In the genomic region with DNA sequence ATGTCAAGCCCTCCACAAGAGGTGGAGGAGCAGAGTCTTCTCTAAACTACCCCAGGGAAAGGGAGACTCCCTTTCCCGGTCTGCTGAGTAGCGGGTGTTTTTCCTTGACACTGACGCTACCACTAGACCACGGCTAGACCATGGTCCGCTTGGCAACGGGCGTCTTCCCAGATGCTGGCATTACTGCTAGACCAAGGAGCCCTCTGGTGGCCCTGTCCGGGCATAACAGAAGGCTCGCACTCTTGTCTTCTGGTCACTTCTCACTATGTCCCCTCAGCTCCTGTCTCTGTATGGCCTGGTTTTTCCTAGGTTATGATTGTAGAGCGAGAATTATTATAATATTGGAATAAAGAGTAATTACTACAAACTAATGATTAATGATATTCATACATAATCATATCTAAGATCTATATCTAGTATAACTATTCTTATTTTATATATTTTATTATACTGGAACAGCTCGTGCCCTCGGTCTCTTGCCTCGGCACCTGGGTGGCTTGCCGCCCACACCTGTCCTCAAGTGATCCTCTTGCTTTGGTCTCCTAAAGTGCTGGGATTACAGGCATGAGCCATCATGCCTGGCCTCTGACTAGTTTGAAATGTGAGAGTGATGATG, we compare ENCODE assay signal across 9 cellular contexts. TPM values are rescaled to one million over a fixed set of nuclear protein-coding genes. Genes with fewer than 3 reads are reported as not detected.
DNase-seq lines count a peak whose midpoint lies in the region; FAIRE-seq and TF ChIP-seq lines count a peak whose summit lies in the region.
"Not testable (repeated sequence)": the region's sequence is repeated elsewhere in the genome, so short reads cannot be mapped to it uniquely, and the experiment has no call there.
"Had no signal": no experiment of that assay in that cellular context is flagged by ENCODE, and none has a peak within 500 bp of the region (broad histone marks: within the 10 kb centered on the region; RNA-seq: fewer than 3 reads in every experiment).

No MANE protein-coding gene starts in this region.

- not testable (repeated sequence) for H3K9me3 ChIP-seq in mesenchymal stem cell (ENCODE audit: control insufficient read depth, low read length); small intestine (ENCODE audit: control insufficient read depth, low read depth)

- POLR2A ChIA-PET in MCF 10A (lab: Yijun Ruan, JAX) = interaction anchor here (0.6 to 1.9 kb wide), 4 partner anchors 48 to 173 kb away, joined by 3 to 5 read pairs (median 4); no protein-coding TSS in a partner anchor

- peak; percentile 33; the same call in 1 of the 3 replicates for TF ChIP-seq CTCF in GM12872 (IDR thresholded peaks at IDR 0.05; ENCODE audit: insufficient read depth, low read depth, low read length)
- TF ChIP-seq CTCF in MCF 10A (IDR thresholded peaks at IDR 0.05; ENCODE audit: unreplicated experiment) = peak; percentile 89

- in situ Hi-C loops in ACHN (cut with HindIII; ENCODE audit: low pct_ligation_motif_present, low pct_unique_long_range_greater_than_20kb, low sequenced_read_pairs) = not testable (repeated sequence)

- not testable (repeated sequence) for H3K36me3 Mint-ChIP-seq in MCF 10A (ENCODE audit: insufficient read depth, unreplicated experiment)

- not testable (repeated sequence) for H3K4me1 ChIP-seq in mesenchymal stem cell (ENCODE audit: control insufficient read depth, insufficient read depth, low read depth, low read length); small intestine (ENCODE audit: control insufficient read depth in 2 of 2, insufficient read depth in 1 of 2, low read depth in 1 of 2, low read length in 1 of 2)

- H3K4me1 Mint-ChIP-seq in MCF 10A (ENCODE audit: insufficient read depth, unreplicated experiment) = not testable (repeated sequence)

- H3K27ac ChIP-seq in mesenchymal stem cell (ENCODE audit: low read length, poor library complexity, severe bottlenecking); small intestine (ENCODE audit: low read depth in 1 of 2, low read length in 1 of 2): not testable (repeated sequence)

- not testable (repeated sequence) for H2BK120ac ChIP-seq in mesenchymal stem cell (ENCODE audit: low read depth, low read length)

- not testable (repeated sequence) for H3K27ac Mint-ChIP-seq in MCF 10A (ENCODE audit: low read depth, unreplicated experiment)

- not testable (repeated sequence) for H3K14ac ChIP-seq in mesenchymal stem cell (ENCODE audit: low read length in 2 of 2)

- FAIRE-seq in small intestine (lab: Jason Lieb, UNC) = not testable (repeated sequence)

- H4K8ac ChIP-seq in mesenchymal stem cell (ENCODE audit: low read length) = not testable (repeated sequence)

- H3K18ac ChIP-seq in mesenchymal stem cell (ENCODE audit: low read depth in 1 of 2, low read length in 2 of 2) = not testable (repeated sequence)

- intact Hi-C loops in MCF 10A (cut with micrococcal nuclease) = loop anchor here (1.0 to 2.0 kb wide), 2 partner anchors 70 to 172 kb away; no protein-coding TSS in a partner anchor

- not testable (repeated sequence) for H2AFZ ChIP-seq in mesenchymal stem cell (ENCODE audit: low read depth, low read length)

- not testable (repeated sequence) for H3K79me1 ChIP-seq in mesenchymal stem cell (replicated peaks; ENCODE audit: low read length, poor library complexity, severe bottlenecking)

- not testable (repeated sequence) for H3K4me3 ChIP-seq in mesenchymal stem cell (ENCODE audit: insufficient read depth in 1 of 2, low read depth in 1 of 2, low read length in 2 of 2); small intestine (ENCODE audit: low read depth in 1 of 2, low read length in 2 of 2)

- H3K4me3 Mint-ChIP-seq in MCF 10A (ENCODE audit: unreplicated experiment) = not testable (repeated sequence)

- not testable (repeated sequence) for H3K4me2 ChIP-seq in mesenchymal stem cell (ENCODE audit: low read length, poor library complexity, severe bottlenecking)

- not testable (repeated sequence) for H3K27me3 Mint-ChIP-seq in MCF 10A (ENCODE audit: insufficient read depth, unreplicated experiment)

- CTCF ChIA-PET in MCF 10A (lab: Yijun Ruan, JAX) = interaction anchor here (0.6 to 6.9 kb wide), 27 partner anchors 9 to 1390 kb away, joined by 3 to 99 read pairs (median 5); no protein-coding TSS in a partner anchor

- not testable (repeated sequence) for H2BK5ac ChIP-seq in mesenchymal stem cell (ENCODE audit: low read depth, low read length, poor library complexity, severe bottlenecking)

- 84% methylated on average over 8 of the region's 14 CpGs for WGBS in mesenchymal stem cell
- WGBS in small intestine, 3 donors = 45 to 60% (median 58%) methylated on average over 10 to 14 of the region's 14 CpGs

- H3K36me3 ChIP-seq in mesenchymal stem cell (ENCODE audit: control insufficient read depth in 1 of 2, insufficient read depth in 2 of 2, low read depth in 1 of 2, low read length in 2 of 2); small intestine (ENCODE audit: control insufficient read depth in 2 of 2, insufficient read depth in 2 of 2, low read length in 2 of 2): not testable (repeated sequence)

- not testable (repeated sequence) for H3K9me3 Mint-ChIP-seq in MCF 10A (ENCODE audit: unreplicated experiment)

- BruUV-seq in MCF 10A (replicated peaks; lab: Mats Ljungman, UMichigan) = not testable (repeated sequence)

- not testable (repeated sequence) for H3K27me3 ChIP-seq in mesenchymal stem cell (ENCODE audit: control insufficient read depth in 1 of 2, insufficient read depth in 1 of 2, low read length in 2 of 2); small intestine (ENCODE audit: control insufficient read depth in 2 of 2, insufficient read depth in 2 of 2, low read length in 2 of 2)

- H2BK12ac ChIP-seq in mesenchymal stem cell (ENCODE audit: low read length in 2 of 2) = not testable (repeated sequence)

- not testable (repeated sequence) for H2BK15ac ChIP-seq in mesenchymal stem cell (ENCODE audit: low read depth, poor library complexity, severe bottlenecking)

- H2AK5ac ChIP-seq in mesenchymal stem cell (ENCODE audit: low read length, severe bottlenecking) = not testable (repeated sequence)

- not testable (repeated sequence) for H3K4ac ChIP-seq in mesenchymal stem cell (ENCODE audit: low read depth in 1 of 2, low read length in 2 of 2)

- peak; percentile 36 for DNase-seq in ACHN
- peak; percentile 32 for DNase-seq in NCI-H146 (lab: John Stamatoyannopoulos, UW)
- peak; percentile 17 for DNase-seq in T1000 (lab: John Stamatoyannopoulos, UW)
- peak; percentile 36 for DNase-seq in MCF 10A (ENCODE audit: unreplicated experiment)
- peak; percentile 22 for DNase-seq in glomerular visceral epithelial cell (ENCODE audit: extremely low spot score)
- DNase-seq in mesenchymal stem cell = peak; percentile 42
- peak; percentile 16 for DNase-seq in small intestine

- not testable (repeated sequence) for H3K9ac ChIP-seq in mesenchymal stem cell (ENCODE audit: low read length)

- H3K23ac ChIP-seq in mesenchymal stem cell (ENCODE audit: low read length in 2 of 2) = not testable (repeated sequence)

- not testable (repeated sequence) for H4K91ac ChIP-seq in mesenchymal stem cell (ENCODE audit: low read length)

RNA-seq across cellular contexts. Expression of gene RD3L, which starts 38.4 kb away (rescaled TPM):
- not detected in 2 replicates for total RNA-seq in MCF 10A (2022)
- not detected for polyA plus RNA-seq in mesenchymal stem cell (2013, experiment 1 of 2)
- not detected for polyA plus RNA-seq in mesenchymal stem cell (2013, experiment 2 of 2)
- not detected for polyA plus RNA-seq in small intestine
- total RNA-seq: activated T-helper 1 cell treated with anti-CD3 and anti-CD28 coated beads, Interleukin-12 subunit alpha, Interleukin-12 subunit beta, Interleukin-2, Interleukin-4 antibody, amounts not matched to agents 30 ng/mL and 10 ng/mL and 1 ng/mL, durations not matched to agents 14 hours and 24 hours and 36 hours had no signal

RNA-seq across cellular contexts. Expression of gene TDRD9, which starts 52.5 kb away (rescaled TPM):
- 0.40 and 0.91 TPM in 2 replicates for total RNA-seq in MCF 10A (2022)
- not detected for polyA plus RNA-seq in mesenchymal stem cell (2013, experiment 1 of 2)
- polyA plus RNA-seq in mesenchymal stem cell (2013, experiment 2 of 2) = not detected
- under 1 TPM; 0.27 to 0.89 (median 0.54) TPM for polyA plus RNA-seq in small intestine
- total RNA-seq: activated T-helper 1 cell treated with anti-CD3 and anti-CD28 coated beads, Interleukin-12 subunit alpha, Interleukin-12 subunit beta, Interleukin-2, Interleukin-4 antibody, amounts not matched to agents 30 ng/mL and 10 ng/mL and 1 ng/mL, durations not matched to agents 14 hours and 24 hours and 36 hours had no signal
